In the genomic region with DNA sequence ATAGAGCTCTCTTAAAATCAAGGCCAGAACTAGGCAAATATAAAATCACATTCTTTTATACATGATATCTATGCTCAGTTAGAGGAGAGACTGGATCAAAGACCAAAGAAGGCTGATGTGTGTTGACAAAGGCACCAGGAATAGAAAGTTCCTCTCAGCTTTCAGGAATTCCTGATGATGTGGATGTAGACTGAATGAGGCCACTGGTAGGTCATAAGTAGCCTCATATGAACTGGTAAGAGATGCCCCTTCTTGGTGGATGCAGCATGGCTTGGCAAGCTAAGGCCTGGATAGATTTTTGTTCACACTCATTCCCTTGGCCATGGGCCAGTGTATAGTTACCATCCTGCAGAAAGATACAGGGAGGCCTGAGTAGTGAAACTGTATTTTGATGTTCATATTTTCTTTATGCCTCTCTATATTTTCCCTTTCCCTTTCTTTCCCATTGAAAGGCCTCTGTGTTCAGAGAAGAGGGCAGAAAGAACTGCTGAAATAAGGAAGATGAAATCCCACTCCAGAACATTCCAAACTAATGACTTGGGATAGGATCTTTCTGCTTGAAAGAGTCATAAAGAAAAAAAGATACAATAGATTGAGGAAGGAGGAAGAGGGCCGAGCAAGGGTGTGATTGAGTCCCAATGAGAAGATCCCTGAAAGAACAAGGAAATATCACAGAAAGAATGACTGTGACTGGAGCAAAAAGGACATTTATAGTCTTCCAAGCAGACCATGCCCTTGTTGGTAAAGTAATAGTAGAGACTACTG, we compare ENCODE assay signal across 1 cellular context.
TF ChIP-seq lines count a peak whose summit lies in the region.

No MANE protein-coding gene starts in this region.

TF ChIP-seq in GM23338, 12 proteins besides CTCF, POLR2A, EP300 and RAD21 (continued from another document):
- TF ChIP-seq, protein P1, sequence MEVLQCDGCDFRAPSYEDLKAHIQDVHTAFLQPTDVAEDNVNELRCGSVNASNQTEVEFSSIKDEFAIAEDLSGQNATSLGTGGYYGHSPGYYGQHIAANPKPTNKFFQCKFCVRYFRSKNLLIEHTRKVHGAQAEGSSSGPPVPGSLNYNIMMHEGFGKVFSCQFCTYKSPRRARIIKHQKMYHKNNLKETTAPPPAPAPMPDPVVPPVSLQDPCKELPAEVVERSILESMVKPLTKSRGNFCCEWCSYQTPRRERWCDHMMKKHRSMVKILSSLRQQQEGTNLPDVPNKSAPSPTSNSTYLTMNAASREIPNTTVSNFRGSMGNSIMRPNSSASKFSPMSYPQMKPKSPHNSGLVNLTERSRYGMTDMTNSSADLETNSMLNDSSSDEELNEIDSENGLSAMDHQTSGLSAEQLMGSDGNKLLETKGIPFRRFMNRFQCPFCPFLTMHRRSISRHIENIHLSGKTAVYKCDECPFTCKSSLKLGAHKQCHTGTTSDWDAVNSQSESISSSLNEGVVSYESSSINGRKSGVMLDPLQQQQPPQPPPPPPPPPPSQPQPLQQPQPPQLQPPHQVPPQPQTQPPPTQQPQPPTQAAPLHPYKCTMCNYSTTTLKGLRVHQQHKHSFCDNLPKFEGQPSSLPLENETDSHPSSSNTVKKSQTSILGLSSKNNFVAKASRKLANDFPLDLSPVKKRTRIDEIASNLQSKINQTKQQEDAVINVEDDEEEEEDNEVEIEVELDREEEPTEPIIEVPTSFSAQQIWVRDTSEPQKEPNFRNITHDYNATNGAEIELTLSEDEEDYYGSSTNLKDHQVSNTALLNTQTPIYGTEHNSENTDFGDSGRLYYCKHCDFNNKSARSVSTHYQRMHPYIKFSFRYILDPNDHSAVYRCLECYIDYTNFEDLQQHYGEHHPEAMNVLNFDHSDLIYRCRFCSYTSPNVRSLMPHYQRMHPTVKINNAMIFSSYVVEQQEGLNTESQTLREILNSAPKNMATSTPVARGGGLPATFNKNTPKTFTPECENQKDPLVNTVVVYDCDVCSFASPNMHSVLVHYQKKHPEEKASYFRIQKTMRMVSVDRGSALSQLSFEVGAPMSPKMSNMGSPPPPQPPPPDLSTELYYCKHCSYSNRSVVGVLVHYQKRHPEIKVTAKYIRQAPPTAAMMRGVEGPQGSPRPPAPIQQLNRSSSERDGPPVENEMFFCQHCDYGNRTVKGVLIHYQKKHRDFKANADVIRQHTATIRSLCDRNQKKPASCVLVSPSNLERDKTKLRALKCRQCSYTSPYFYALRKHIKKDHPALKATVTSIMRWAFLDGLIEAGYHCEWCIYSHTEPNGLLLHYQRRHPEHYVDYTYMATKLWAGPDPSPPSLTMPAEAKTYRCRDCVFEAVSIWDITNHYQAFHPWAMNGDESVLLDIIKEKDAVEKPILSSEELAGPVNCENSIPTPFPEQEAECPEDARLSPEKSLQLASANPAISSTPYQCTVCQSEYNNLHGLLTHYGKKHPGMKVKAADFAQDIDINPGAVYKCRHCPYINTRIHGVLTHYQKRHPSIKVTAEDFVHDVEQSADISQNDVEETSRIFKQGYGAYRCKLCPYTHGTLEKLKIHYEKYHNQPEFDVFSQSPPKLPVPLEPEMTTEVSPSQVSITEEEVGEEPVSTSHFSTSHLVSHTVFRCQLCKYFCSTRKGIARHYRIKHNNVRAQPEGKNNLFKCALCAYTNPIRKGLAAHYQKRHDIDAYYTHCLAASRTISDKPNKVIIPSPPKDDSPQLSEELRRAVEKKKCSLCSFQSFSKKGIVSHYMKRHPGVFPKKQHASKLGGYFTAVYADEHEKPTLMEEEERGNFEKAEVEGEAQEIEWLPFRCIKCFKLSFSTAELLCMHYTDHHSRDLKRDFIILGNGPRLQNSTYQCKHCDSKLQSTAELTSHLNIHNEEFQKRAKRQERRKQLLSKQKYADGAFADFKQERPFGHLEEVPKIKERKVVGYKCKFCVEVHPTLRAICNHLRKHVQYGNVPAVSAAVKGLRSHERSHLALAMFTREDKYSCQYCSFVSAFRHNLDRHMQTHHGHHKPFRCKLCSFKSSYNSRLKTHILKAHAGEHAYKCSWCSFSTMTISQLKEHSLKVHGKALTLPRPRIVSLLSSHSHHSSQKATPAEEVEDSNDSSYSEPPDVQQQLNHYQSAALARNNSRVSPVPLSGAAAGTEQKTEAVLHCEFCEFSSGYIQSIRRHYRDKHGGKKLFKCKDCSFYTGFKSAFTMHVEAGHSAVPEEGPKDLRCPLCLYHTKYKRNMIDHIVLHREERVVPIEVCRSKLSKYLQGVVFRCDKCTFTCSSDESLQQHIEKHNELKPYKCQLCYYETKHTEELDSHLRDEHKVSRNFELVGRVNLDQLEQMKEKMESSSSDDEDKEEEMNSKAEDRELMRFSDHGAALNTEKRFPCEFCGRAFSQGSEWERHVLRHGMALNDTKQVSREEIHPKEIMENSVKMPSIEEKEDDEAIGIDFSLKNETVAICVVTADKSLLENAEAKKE (CRISPR knock-in tag; IDR thresholded peaks at IDR 0.05) = no peak
- TF ChIP-seq POLR2AphosphoS5 (IDR thresholded peaks at IDR 0.05; ENCODE audit: low read depth) = no peak
TF ChIP-seq in GM23338: peak in this region for 0.
